Comparison of ENCODE assay signal across 1 cellular context in genomic region chr17:2174471-2175293, GRCh38.
A peak's percentile ranks its signal among the peaks of the same experiment; 100 is the strongest.
TF ChIP-seq lines count a peak whose summit lies in the region.

No MANE protein-coding gene starts in this region.

TF ChIP-seq in HepG2, 621 proteins besides CTCF, POLR2A, EP300 and RAD21 (continued from another document and continues in another):
- TF ChIP-seq ZBTB40 (IDR thresholded peaks at IDR 0.05) (no peak), ZBTB40 (CRISPR knock-in tag; IDR thresholded peaks at IDR 0.05) (0 out of 2 replicates have a peak, but pooled peaks have one; percentile 26), ZNF556 (CRISPR knock-in tag; IDR thresholded peaks at IDR 0.05; ENCODE audit: borderline replicate concordance) (no peak; the same call in 1 of the 2 replicates), MEF2D (CRISPR knock-in tag; IDR thresholded peaks at IDR 0.05) (peak; percentile 90), E2F2 (CRISPR knock-in tag; IDR thresholded peaks at IDR 0.05; ENCODE audit: borderline replicate concordance) (no peak), SSRP1 (CRISPR knock-in tag; IDR thresholded peaks at IDR 0.05) (no peak), GLI4 (CRISPR knock-in tag; IDR thresholded peaks at IDR 0.05; ENCODE audit: borderline replicate concordance) (no peak), SNRNP70 (IDR thresholded peaks at IDR 0.05; ENCODE audit: low read depth, low read length) (no peak), GTF2F1 (IDR thresholded peaks at IDR 0.05; ENCODE audit: low read length) (no peak), KDM5A (IDR thresholded peaks at IDR 0.05; ENCODE audit: borderline replicate concordance, low read length) (no peak), ZSCAN30 (CRISPR knock-in tag; IDR thresholded peaks at IDR 0.05) (no peak), HNRNPH1 (optimal IDR thresholded peaks at IDR 0.05; ENCODE audit: low read depth, low read length) (no peak), ZC3H4 (CRISPR knock-in tag; IDR thresholded peaks at IDR 0.05; ENCODE audit: borderline replicate concordance) (no peak), DZIP1 (CRISPR knock-in tag; IDR thresholded peaks at IDR 0.05) (no peak), IRF2 (CRISPR knock-in tag; IDR thresholded peaks at IDR 0.05) (peak; percentile 59; the same call in 1 of the 2 replicates), ARID4A (CRISPR knock-in tag; IDR thresholded peaks at IDR 0.05; ENCODE audit: borderline replicate concordance) (peak; percentile 69; the same call in 1 of the 2 replicates), ZNF547 (CRISPR knock-in tag; IDR thresholded peaks at IDR 0.05) (no peak), U2AF1 (optimal IDR thresholded peaks at IDR 0.05; ENCODE audit: low read depth, low read length) (no peak), ZNF501 (CRISPR knock-in tag; IDR thresholded peaks at IDR 0.05) (no peak), REPIN1 (CRISPR knock-in tag; IDR thresholded peaks at IDR 0.05; ENCODE audit: borderline replicate concordance, low read depth) (peak; percentile 62; the same call in 1 of the 2 replicates), ZNF563 (CRISPR knock-in tag; IDR thresholded peaks at IDR 0.05) (no peak), ZGPAT (CRISPR knock-in tag; IDR thresholded peaks at IDR 0.05) (peak; percentile 69), ZNF235 (CRISPR knock-in tag; IDR thresholded peaks at IDR 0.05; ENCODE audit: borderline replicate concordance) (no peak), ZEB1 (IDR thresholded peaks at IDR 0.05; ENCODE audit: insufficient replicate concordance, low read depth) (no peak), NAIF1 (CRISPR knock-in tag; IDR thresholded peaks at IDR 0.05; ENCODE audit: borderline replicate concordance) (peak; percentile 67; the same call in 1 of the 2 replicates), THYN1 (CRISPR knock-in tag; IDR thresholded peaks at IDR 0.05; ENCODE audit: borderline replicate concordance, low read depth) (no peak), DMTF1 (CRISPR knock-in tag; IDR thresholded peaks at IDR 0.05) (no peak), ZNF598 (CRISPR knock-in tag; IDR thresholded peaks at IDR 0.05; ENCODE audit: borderline replicate concordance) (no peak), MNT (IDR thresholded peaks at IDR 0.05) (peak; percentile 46), ZSCAN21 (CRISPR knock-in tag; IDR thresholded peaks at IDR 0.05; ENCODE audit: borderline replicate concordance) (no peak), LCORL (IDR thresholded peaks at IDR 0.05) (no peak), LCORL (CRISPR knock-in tag; IDR thresholded peaks at IDR 0.05) (peak; percentile 66), HHEX (CRISPR knock-in tag; IDR thresholded peaks at IDR 0.05) (no peak), ZNF629 (CRISPR knock-in tag; conservative IDR thresholded peaks at IDR 0.05) (no peak), ZMYM2 (CRISPR knock-in tag; IDR thresholded peaks at IDR 0.05) (no peak), TCF7L2 (IDR thresholded peaks at IDR 0.05; ENCODE audit: low read depth, low read length) (no peak), ZNF607 (CRISPR knock-in tag; IDR thresholded peaks at IDR 0.05; ENCODE audit: borderline replicate concordance) (no peak), ZNF773 (CRISPR knock-in tag; IDR thresholded peaks at IDR 0.05; ENCODE audit: borderline replicate concordance) (no peak), ZNF891 (CRISPR knock-in tag; IDR thresholded peaks at IDR 0.05) (no peak), ZNF30 (CRISPR knock-in tag; IDR thresholded peaks at IDR 0.05) (no peak), NFE2L2 (IDR thresholded peaks at IDR 0.05; ENCODE audit: low read length) (no peak)
